ENCODE assay signal across 8 cellular contexts in the genomic region with DNA sequence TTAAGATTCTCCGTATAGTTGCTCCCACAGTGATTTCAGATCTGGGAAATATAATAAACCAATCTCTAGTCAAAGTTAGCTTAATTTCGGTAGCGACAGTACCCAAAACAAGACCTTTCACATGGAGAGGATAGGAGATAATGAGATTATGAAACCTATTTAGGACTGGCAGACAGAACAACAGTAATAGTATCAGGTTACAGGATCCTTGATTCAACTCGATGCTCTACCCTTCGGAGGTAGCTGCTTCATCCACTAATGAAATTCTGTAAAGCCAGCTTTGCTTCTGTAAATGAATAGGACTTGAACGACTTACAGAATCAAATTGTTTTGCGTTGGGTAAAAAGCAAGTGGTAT. TPM values are rescaled to one million over a fixed set of nuclear protein-coding genes. Genes with fewer than 3 reads are reported as not detected.
A peak's percentile ranks its signal among the peaks of the same experiment; 100 is the strongest.
DNase-seq lines count a peak whose midpoint lies in the region; ATAC-seq and TF ChIP-seq lines count a peak whose summit lies in the region.

No MANE protein-coding gene starts in this region.

- peak overlapping the region; percentile 86 for H3K23ac ChIP-seq in IMR-90 (ENCODE audit: low read depth, low read length)

- peak overlapping the region in 1 of 2 experiments; percentile 67; a peak in 3 of 4 replicates for H4K8ac ChIP-seq in IMR-90 (ENCODE audit: low read depth in 2 of 2, low read length in 2 of 2)

- peak overlapping the region; percentile 80 for H2BK5ac ChIP-seq in IMR-90 (ENCODE audit: low read depth, low read length, poor library complexity, severe bottlenecking)

- peak overlapping the region; percentile 90 for H3K4me2 ChIP-seq in IMR-90 (ENCODE audit: low read depth, low read length)

- intact Hi-C loops in IMR-90 (cut with micrococcal nuclease) = loop anchor here (5.0 to 10.0 kb wide), 4 partner anchors 55 to 1170 kb away; a partner anchor contains a TSS
- intact Hi-C loops in psoas muscle (cut with DNase I) = no loop called here

- TF ChIP-seq RAD21 in IMR-90 (IDR thresholded peaks at IDR 0.05; ENCODE audit: low read length) = no peak

- H3K79me1 ChIP-seq in IMR-90 (ENCODE audit: low read depth in 1 of 2, low read length in 2 of 2) = peaks cover 0 to 15% of the 10 kb centered on the region in 2 experiments; a peak in 2 of 4 replicates

- peak overlapping the region; percentile 2; the same call in 1 of the 2 replicates for H4K5ac ChIP-seq in IMR-90 (ENCODE audit: low read depth, low read length)

- WGBS in IMR-90 (ENCODE audit: extremely low coverage in 2 of 2, insufficient read length in 1 of 2), 2 experiments = no CpG with 5 or more reads among the region's 7 CpGs
- 0 to 2% (median 1%) methylated on average over 7 of the region's 7 CpGs for WGBS in psoas muscle, 3 donors

- peak overlapping the region; percentile 99 for H2AK9ac ChIP-seq in IMR-90 (replicated peaks; ENCODE audit: low read depth, low read length, poor library complexity)

- no peak overlapping the region for H2AK5ac ChIP-seq in IMR-90 (ENCODE audit: low read depth, low read length)

- peak overlapping the region; percentile 14; the same call in 1 of the 2 replicates for H4K91ac ChIP-seq in IMR-90 (ENCODE audit: insufficient read depth, low read depth, low read length)

- dilution Hi-C loops in IMR-90 (cut with HindIII; ENCODE audit: low sequenced_read_pairs, unreplicated experiment) = no loop called here

- peak overlapping the region; percentile 93 for H3K27ac Mint-ChIP-seq in T-helper 17 cell

- CTCF ChIA-PET in IMR-90 (lab: Yijun Ruan, JAX) = interaction anchor here (0.6 kb wide), 1 partner anchor 82 kb away, joined by 3 read pairs; no protein-coding TSS in a partner anchor

- H3K14ac ChIP-seq in IMR-90 (replicated peaks; ENCODE audit: low read depth, low read length) = peak overlapping the region; percentile 50

- H3K36me3 Mint-ChIP-seq in T-helper 17 cell (ENCODE audit: low read depth) = peaks cover 6% of the 10 kb centered on the region

- no peaks in the 10 kb centered on the region for H3K27me3 Mint-ChIP-seq in T-helper 17 cell

- no peaks in the 10 kb centered on the region for H3K27me3 ChIP-seq in BE2C
- no peaks in the 10 kb centered on the region for H3K27me3 ChIP-seq in IMR-90 (ENCODE audit: control insufficient read depth, insufficient read depth, low read length)
- no peaks in the 10 kb centered on the region for H3K27me3 ChIP-seq in psoas muscle (ENCODE audit: insufficient read depth in 3 of 3, low read length in 2 of 3)

- H2AFZ ChIP-seq in IMR-90 (replicated peaks; ENCODE audit: low read length, poor library complexity) = peak overlapping the region; percentile 33

- POLR2A ChIA-PET in IMR-90 (lab: Charles Lee; ENCODE audit: unreplicated experiment) = interaction anchor here (1.4 kb wide), 1 partner anchor 21 kb away, joined by 5 read pairs; no protein-coding TSS in a partner anchor

- peak overlapping the region; percentile 23; the same call in 1 of the 2 replicates for H2BK20ac ChIP-seq in IMR-90 (ENCODE audit: low read depth, low read length)

- peaks cover 37% of the 10 kb centered on the region for H4K20me1 ChIP-seq in IMR-90 (ENCODE audit: insufficient read depth, low read length)

- peak overlapping the region; percentile 66; the same call in 2 of the 3 replicates for H2BK15ac ChIP-seq in IMR-90 (ENCODE audit: low read depth, low read length)

- TF ChIP-seq CTCF in BE2C (IDR thresholded peaks at IDR 0.05; ENCODE audit: low read depth, low read length) (no peak), IMR-90 (conservative IDR thresholded peaks at IDR 0.05; ENCODE audit: low read depth, low read length) (no peak), fibroblast of the aortic adventitia (IDR thresholded peaks at IDR 0.05; ENCODE audit: insufficient read depth, low read length) (no peak), psoas muscle (IDR thresholded peaks at IDR 0.05) (no peak)

- H3K9me1 ChIP-seq in IMR-90 (ENCODE audit: insufficient read depth, low read length) = 0 out of 2 replicates have a peak, but pooled peaks cover 5% of the 10 kb centered on the region

- peak overlapping the region; percentile 36 for H3K9ac ChIP-seq in IMR-90 (ENCODE audit: low read depth, low read length)

- peaks cover 26% of the 10 kb centered on the region for H3K4me1 Mint-ChIP-seq in T-helper 17 cell

- peak overlapping the region; percentile 72; the same call in 1 of the 2 replicates for H3K4ac ChIP-seq in IMR-90 (ENCODE audit: low read depth, low read length)

- peak overlapping the region; percentile 98 for H3K4me3 ChIP-seq in BE2C (ENCODE audit: low read depth, low read length)
- peak overlapping the region; percentile 38 for H3K4me3 ChIP-seq in IMR-90 (ENCODE audit: insufficient read depth, low read depth, low read length)
- peak overlapping the region; percentile 60 for H3K4me3 ChIP-seq in fibroblast of the aortic adventitia (ENCODE audit: low read depth, low read length)
- peak overlapping the region; percentile 93 for H3K4me3 ChIP-seq in psoas muscle

- peak overlapping the region; percentile 97 for H3K4me3 Mint-ChIP-seq in T-helper 17 cell

- DNase-seq in BE2C (no peak), IMR-90 (peak; percentile 76), T-helper 17 cell (no peak), fibroblast of the aortic adventitia (ENCODE audit: low read depth) (no peak), psoas muscle (no peak), COLO829 (ENCODE audit: low spot score) (no peak), GF-D8 (lab: John Stamatoyannopoulos, UW) (no peak)

- TF ChIP-seq POLR2A in IMR-90 (IDR thresholded peaks at IDR 0.05; ENCODE audit: low read depth, low read length) = no peak

- H3K18ac ChIP-seq in IMR-90 (ENCODE audit: low read depth, low read length) = peak overlapping the region; percentile 10; the same call in 1 of the 2 replicates

- BruUV-seq in IMR-90 (replicated peaks; lab: Mats Ljungman, UMichigan) = no TSS peak

- no peaks in the 10 kb centered on the region for H3K9me3 ChIP-seq in BE2C
- H3K9me3 ChIP-seq in IMR-90 (ENCODE audit: control insufficient read depth, insufficient read depth, low read length) = no peaks in the 10 kb centered on the region
- H3K9me3 ChIP-seq in T-helper 17 cell (ENCODE audit: control insufficient read depth, low read length, poor library complexity, severe bottlenecking) = no peaks in the 10 kb centered on the region
- H3K9me3 ChIP-seq in psoas muscle = no peaks in the 10 kb centered on the region

- H3K27ac ChIP-seq in IMR-90 (ENCODE audit: insufficient read depth, low read length) = peak overlapping the region; percentile 43; the same call in 1 of the 2 replicates
- peak overlapping the region; percentile 99 for H3K27ac ChIP-seq in psoas muscle

- H3K36me3 ChIP-seq in BE2C (no peaks in the 10 kb centered on the region; the same call in 1 of the 2 replicates), IMR-90 (ENCODE audit: control insufficient read depth, insufficient read depth, low read length) (no peaks in the 10 kb centered on the region), psoas muscle (ENCODE audit: insufficient read depth in 1 of 2, low read depth in 1 of 2) (no peaks in the 10 kb centered on the region)

- H2BK120ac ChIP-seq in IMR-90 (ENCODE audit: low read depth, low read length) = peak overlapping the region; percentile 53

- ATAC-seq in GM19372 (IDR thresholded peaks at IDR 0.05; ENCODE audit: low read depth, unreplicated experiment) = peak; percentile 13
- peak; percentile 4; the same call in 1 of the 2 replicates for ATAC-seq in IMR-90 (ENCODE audit: low read depth)
- ATAC-seq in T-helper 17 cell = no peak
- peak in 3 of 4 donors; percentile 16 to 33 (median 21) for ATAC-seq in psoas muscle

- H3K56ac ChIP-seq in IMR-90 (ENCODE audit: extremely low read depth, insufficient read depth, low read length) = peak overlapping the region; percentile 94

- H3K4me1 ChIP-seq in BE2C (peaks cover 4% of the 10 kb centered on the region; the same call in 1 of the 2 replicates), IMR-90 (ENCODE audit: control insufficient read depth, insufficient read depth, low read length) (peaks cover 11% of the 10 kb centered on the region), psoas muscle (peaks cover 8% of the 10 kb centered on the region)

- in situ Hi-C loops in IMR-90 (cut with MboI; ENCODE audit: low sequenced_read_pairs) = no loop called here

TF ChIP-seq in IMR-90, 13 proteins besides CTCF, POLR2A, EP300 and RAD21:
- TF ChIP-seq MAZ (IDR thresholded peaks at IDR 0.05; ENCODE audit: borderline replicate concordance, low read depth, low read length) = no peak
- no peak for TF ChIP-seq FOS (IDR thresholded peaks at IDR 0.05; ENCODE audit: low read depth, low read length)
- no peak for TF ChIP-seq RCOR1 (IDR thresholded peaks at IDR 0.05; ENCODE audit: insufficient replicate concordance, low read length)
- TF ChIP-seq CHD1 (IDR thresholded peaks at IDR 0.05; ENCODE audit: low read depth, low read length) = no peak
- TF ChIP-seq, protein P1, sequence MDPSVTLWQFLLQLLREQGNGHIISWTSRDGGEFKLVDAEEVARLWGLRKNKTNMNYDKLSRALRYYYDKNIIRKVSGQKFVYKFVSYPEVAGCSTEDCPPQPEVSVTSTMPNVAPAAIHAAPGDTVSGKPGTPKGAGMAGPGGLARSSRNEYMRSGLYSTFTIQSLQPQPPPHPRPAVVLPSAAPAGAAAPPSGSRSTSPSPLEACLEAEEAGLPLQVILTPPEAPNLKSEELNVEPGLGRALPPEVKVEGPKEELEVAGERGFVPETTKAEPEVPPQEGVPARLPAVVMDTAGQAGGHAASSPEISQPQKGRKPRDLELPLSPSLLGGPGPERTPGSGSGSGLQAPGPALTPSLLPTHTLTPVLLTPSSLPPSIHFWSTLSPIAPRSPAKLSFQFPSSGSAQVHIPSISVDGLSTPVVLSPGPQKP (IDR thresholded peaks at IDR 0.05; ENCODE audit: borderline replicate concordance, low read depth, low read length) = no peak
- no peak for TF ChIP-seq RFX5 (IDR thresholded peaks at IDR 0.05; ENCODE audit: low read depth, low read length)
- no peak for TF ChIP-seq CEBPB (IDR thresholded peaks at IDR 0.05; ENCODE audit: low read depth, low read length)
- TF ChIP-seq MAFK (IDR thresholded peaks at IDR 0.05; ENCODE audit: low read depth, low read length) = no peak

RNA-seq across cellular contexts. Expression of a gene that starts 0.5 kb away (rescaled TPM):
- polyA plus RNA-seq in BE2C (2012; ENCODE audit: insufficient read depth, insufficient read length, low read depth) = 61.8 TPM
- total RNA-seq in IMR-90 (2012; rRNA removed) (7.9 and 10.8 TPM in 2 replicates), T-helper 17 cell (100 to 1,000 TPM; 114 to 128 TPM), fibroblast of the aortic adventitia (ENCODE audit: low replicate concordance) (14.9 and 17.3 TPM in 2 replicates), psoas muscle (100 to 1,000 TPM in 3 of 4 donors, 10 to 100 TPM in 1; 71.9 to 188 (median 141) TPM)
- polyA plus RNA-seq in IMR-90 (2012; rRNA removed) (25.1 and 26.6 TPM in 2 replicates), psoas muscle (100 to 1,000 TPM in 1 of 3 donors, 10 to 100 TPM in 2; 65.0 to 127 (median 87.6) TPM)
- 28.5 and 28.7 TPM in 2 replicates for polyA plus RNA-seq in IMR-90 (2012; cell fraction: cytosol; rRNA removed)
- 18.3 and 20.4 TPM in 2 replicates for polyA plus RNA-seq in IMR-90 (2012; cell fraction: nucleus; rRNA removed; ENCODE audit: low replicate concordance)

Comparison
In these comparisons a context has a peak if more than half of its experiments do, and no peak if none do; other contexts are left out.
1. H3K4me3 ChIP-seq: peak in every context shown above with its lines; median percentile 98 in BE2C; 93 in psoas muscle; 60 in fibroblast of the aortic adventitia; 38 in IMR-90.